Comparison of ENCODE assay signal across 1 cellular context in the genomic region with DNA sequence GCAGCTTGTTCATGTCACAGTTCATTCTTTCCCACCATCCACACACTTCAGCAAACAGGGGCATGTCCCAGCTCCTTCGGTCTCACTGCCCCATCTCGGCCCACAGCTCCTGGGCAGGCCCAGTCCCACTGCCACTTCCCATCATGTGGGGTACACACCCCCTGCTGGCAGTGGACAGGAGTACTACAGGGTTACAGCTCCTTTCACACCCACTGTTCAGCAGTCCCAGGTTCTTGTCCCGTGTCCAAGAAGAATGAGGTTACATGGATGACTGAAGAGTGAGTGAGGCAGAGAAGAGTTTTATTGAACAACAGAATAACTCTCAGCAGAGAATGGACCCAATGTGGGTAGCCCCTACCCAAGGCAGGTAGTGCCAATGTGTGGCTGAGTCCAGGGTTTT.
TF ChIP-seq lines count a peak whose summit lies in the region.

No MANE protein-coding gene starts in this region.

TF ChIP-seq in WTC11, 78 proteins besides CTCF, POLR2A, EP300 and RAD21 (continued from another document):
- TF ChIP-seq, protein P1, sequence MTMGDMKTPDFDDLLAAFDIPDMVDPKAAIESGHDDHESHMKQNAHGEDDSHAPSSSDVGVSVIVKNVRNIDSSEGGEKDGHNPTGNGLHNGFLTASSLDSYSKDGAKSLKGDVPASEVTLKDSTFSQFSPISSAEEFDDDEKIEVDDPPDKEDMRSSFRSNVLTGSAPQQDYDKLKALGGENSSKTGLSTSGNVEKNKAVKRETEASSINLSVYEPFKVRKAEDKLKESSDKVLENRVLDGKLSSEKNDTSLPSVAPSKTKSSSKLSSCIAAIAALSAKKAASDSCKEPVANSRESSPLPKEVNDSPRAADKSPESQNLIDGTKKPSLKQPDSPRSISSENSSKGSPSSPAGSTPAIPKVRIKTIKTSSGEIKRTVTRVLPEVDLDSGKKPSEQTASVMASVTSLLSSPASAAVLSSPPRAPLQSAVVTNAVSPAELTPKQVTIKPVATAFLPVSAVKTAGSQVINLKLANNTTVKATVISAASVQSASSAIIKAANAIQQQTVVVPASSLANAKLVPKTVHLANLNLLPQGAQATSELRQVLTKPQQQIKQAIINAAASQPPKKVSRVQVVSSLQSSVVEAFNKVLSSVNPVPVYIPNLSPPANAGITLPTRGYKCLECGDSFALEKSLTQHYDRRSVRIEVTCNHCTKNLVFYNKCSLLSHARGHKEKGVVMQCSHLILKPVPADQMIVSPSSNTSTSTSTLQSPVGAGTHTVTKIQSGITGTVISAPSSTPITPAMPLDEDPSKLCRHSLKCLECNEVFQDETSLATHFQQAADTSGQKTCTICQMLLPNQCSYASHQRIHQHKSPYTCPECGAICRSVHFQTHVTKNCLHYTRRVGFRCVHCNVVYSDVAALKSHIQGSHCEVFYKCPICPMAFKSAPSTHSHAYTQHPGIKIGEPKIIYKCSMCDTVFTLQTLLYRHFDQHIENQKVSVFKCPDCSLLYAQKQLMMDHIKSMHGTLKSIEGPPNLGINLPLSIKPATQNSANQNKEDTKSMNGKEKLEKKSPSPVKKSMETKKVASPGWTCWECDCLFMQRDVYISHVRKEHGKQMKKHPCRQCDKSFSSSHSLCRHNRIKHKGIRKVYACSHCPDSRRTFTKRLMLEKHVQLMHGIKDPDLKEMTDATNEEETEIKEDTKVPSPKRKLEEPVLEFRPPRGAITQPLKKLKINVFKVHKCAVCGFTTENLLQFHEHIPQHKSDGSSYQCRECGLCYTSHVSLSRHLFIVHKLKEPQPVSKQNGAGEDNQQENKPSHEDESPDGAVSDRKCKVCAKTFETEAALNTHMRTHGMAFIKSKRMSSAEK (CRISPR knock-in tag; IDR thresholded peaks at IDR 0.05; ENCODE audit: borderline replicate concordance) = no peak
- TF ChIP-seq GABPB1 (CRISPR knock-in tag; IDR thresholded peaks at IDR 0.05) = no peak
TF ChIP-seq in WTC11: peak in this region for 0.
